Comparison of ENCODE assay signal across 3 cellular contexts in genomic region chr5:65849918-65850317, GRCh38.
DNase-seq lines count a peak whose midpoint lies in the region; ATAC-seq, FAIRE-seq and TF ChIP-seq lines count a peak whose summit lies in the region.
"Not testable (repeated sequence)": the region's sequence is repeated elsewhere in the genome, so short reads cannot be mapped to it uniquely, and the experiment has no call there.

No MANE protein-coding gene starts in this region.

- H4K20me1 ChIP-seq in HepG2 (ENCODE audit: insufficient read depth, low read length): not testable (repeated sequence)

- not testable (repeated sequence) for DNase-seq in activated CD4-positive, alpha-beta T cell treated with anti-CD3 and anti-CD28 coated beads, Interleukin-2, amount 10 ng/mL, durations not matched to agents 24 days and 14 days; progenitor cell of endocrine pancreas (ENCODE audit: low spot score, unreplicated experiment)
- DNase-seq in HepG2 (ENCODE audit: low spot score): peak; percentile 27

- 0% methylated on average over 1 of the region's 1 CpG for WGBS in HepG2 (ENCODE audit: low lambda C conversion rate)

- POLR2A ChIA-PET in HepG2 (lab: Yijun Ruan, JAX): not testable (repeated sequence)

- intact Hi-C loops in activated CD4-positive, alpha-beta T cell treated with anti-CD3 and anti-CD28 coated beads, Interleukin-2, amount 10 ng/mL, durations not matched to agents 24 days and 14 days (cut with micrococcal nuclease); HepG2 (cut with micrococcal nuclease; ENCODE audit: unreplicated experiment): not testable (repeated sequence)

- H3K27me3 Mint-ChIP-seq in activated CD4-positive, alpha-beta T cell treated with anti-CD3 and anti-CD28 coated beads, Interleukin-2, amount 10 ng/mL, durations not matched to agents 24 days and 14 days: peaks cover 21% of the 10 kb centered on the region
- not testable (repeated sequence) for H3K27me3 Mint-ChIP-seq in progenitor cell of endocrine pancreas

- not testable (repeated sequence) for H3K79me2 ChIP-seq in HepG2 (ENCODE audit: insufficient read depth, low read length)

- TF ChIP-seq CTCF in HepG2 (CRISPR knock-in tag; IDR thresholded peaks at IDR 0.05); progenitor cell of endocrine pancreas (IDR thresholded peaks at IDR 0.05; ENCODE audit: unreplicated experiment): not testable (repeated sequence)

- peaks cover 40% of the 10 kb centered on the region for H3K4me1 ChIP-seq in HepG2 (ENCODE audit: insufficient read depth, low read length)

- H3K9ac ChIP-seq in HepG2 (ENCODE audit: insufficient read depth, low read depth, low read length): not testable (repeated sequence)

- ATAC-seq in HepG2: not testable (repeated sequence)

- in situ Hi-C loops in HepG2 (cut with HindIII; ENCODE audit: extremely low pct_ligation_motif_present, low pct_unique_long_range_greater_than_20kb): not testable (repeated sequence)

- H3K27ac Mint-ChIP-seq in activated CD4-positive, alpha-beta T cell treated with anti-CD3 and anti-CD28 coated beads, Interleukin-2, amount 10 ng/mL, durations not matched to agents 24 days and 14 days: peak overlapping the region; percentile 6
- peak overlapping the region; percentile 42 for H3K27ac Mint-ChIP-seq in progenitor cell of endocrine pancreas

- not testable (repeated sequence) for H3K9me3 ChIP-seq in HepG2 (ENCODE audit: low read length)

- not testable (repeated sequence) for H2AFZ ChIP-seq in HepG2 (ENCODE audit: low read length)

- not testable (repeated sequence) for H3K27me3 ChIP-seq in HepG2 (ENCODE audit: control insufficient read depth in 1 of 2, insufficient read depth in 2 of 2, low read length in 2 of 2)

- H3K4me2 ChIP-seq in HepG2 (ENCODE audit: low read depth, low read length): not testable (repeated sequence)

- not testable (repeated sequence) for TF ChIP-seq RAD21 in HepG2 (CRISPR knock-in tag; IDR thresholded peaks at IDR 0.05)

- FAIRE-seq in HepG2 (lab: Jason Lieb, UNC): not testable (repeated sequence)

- TF ChIP-seq EP300 in HepG2 (IDR thresholded peaks at IDR 0.05; ENCODE audit: low read depth in 2 of 2, low read length in 2 of 2); HepG2 (CRISPR knock-in tag; IDR thresholded peaks at IDR 0.05; ENCODE audit: borderline replicate concordance): not testable (repeated sequence)

- TF ChIP-seq POLR2A in HepG2 (IDR thresholded peaks at IDR 0.05; ENCODE audit: insufficient read depth in 1 of 2, low read depth in 2 of 2, low read length in 2 of 2): not testable (repeated sequence)

- not testable (repeated sequence) for H3K36me3 Mint-ChIP-seq in activated CD4-positive, alpha-beta T cell treated with anti-CD3 and anti-CD28 coated beads, Interleukin-2, amount 10 ng/mL, durations not matched to agents 24 days and 14 days (ENCODE audit: low read depth); progenitor cell of endocrine pancreas (ENCODE audit: insufficient read depth)

- H3K4me3 Mint-ChIP-seq in activated CD4-positive, alpha-beta T cell treated with anti-CD3 and anti-CD28 coated beads, Interleukin-2, amount 10 ng/mL, durations not matched to agents 24 days and 14 days; progenitor cell of endocrine pancreas (ENCODE audit: low read depth): not testable (repeated sequence)

- not testable (repeated sequence) for H3K36me3 ChIP-seq in HepG2 (replicated peaks in 1 of 2; ENCODE audit: control insufficient read depth in 1 of 2, insufficient read depth in 2 of 2, low read length in 2 of 2)

- CTCF ChIA-PET in HepG2 (lab: Yijun Ruan, JAX; ENCODE audit: low intra/inter-chr PET ratio, low total read pairs): not testable (repeated sequence)

- H3K4me3 ChIP-seq in HepG2 (replicated peaks in 1 of 3; ENCODE audit: insufficient read depth in 1 of 3, low read depth in 2 of 3, low read length in 3 of 3): not testable (repeated sequence)

- BruUV-seq in HepG2 (replicated peaks; lab: Mats Ljungman, UMichigan): not testable (repeated sequence)

- H3K9me3 Mint-ChIP-seq in activated CD4-positive, alpha-beta T cell treated with anti-CD3 and anti-CD28 coated beads, Interleukin-2, amount 10 ng/mL, durations not matched to agents 24 days and 14 days: peaks cover 32% of the 10 kb centered on the region
- H3K9me3 Mint-ChIP-seq in progenitor cell of endocrine pancreas (ENCODE audit: low read depth): peaks cover 18% of the 10 kb centered on the region

- H3K4me1 Mint-ChIP-seq in activated CD4-positive, alpha-beta T cell treated with anti-CD3 and anti-CD28 coated beads, Interleukin-2, amount 10 ng/mL, durations not matched to agents 24 days and 14 days; progenitor cell of endocrine pancreas (ENCODE audit: low read depth): not testable (repeated sequence)

- H3K27ac ChIP-seq in HepG2 (ENCODE audit: extremely low read length, insufficient read depth, low read length): not testable (repeated sequence)

TF ChIP-seq in HepG2, 621 proteins besides CTCF, POLR2A, EP300 and RAD21:
- TF ChIP-seq FOXA3 (CRISPR knock-in tag; IDR thresholded peaks at IDR 0.05): 0 out of 2 replicates have a peak, but pooled peaks have one; percentile 28
- TF ChIP-seq SOX5 (CRISPR knock-in tag; IDR thresholded peaks at IDR 0.05; ENCODE audit: borderline replicate concordance): peak; percentile 52; the same call in 1 of the 2 replicates
- not testable (repeated sequence) for TF ChIP-seq FOXA1 (IDR thresholded peaks at IDR 0.05); HNF1A (CRISPR knock-in tag; IDR thresholded peaks at IDR 0.05; ENCODE audit: borderline replicate concordance); SOX13 (IDR thresholded peaks at IDR 0.05)
- peak; percentile 46; the same call in 1 of the 2 replicates for TF ChIP-seq FOXA1 (CRISPR knock-in tag; IDR thresholded peaks at IDR 0.05)
- peak; percentile 84; the same call in 1 of the 2 replicates for TF ChIP-seq ZFP90 (CRISPR knock-in tag; IDR thresholded peaks at IDR 0.05; ENCODE audit: borderline replicate concordance)
- 0 out of 2 replicates have a peak, but pooled peaks have one; percentile 29 for TF ChIP-seq HNF1A (IDR thresholded peaks at IDR 0.05; ENCODE audit: low read depth)
- TF ChIP-seq SOX13 (CRISPR knock-in tag; conservative IDR thresholded peaks at IDR 0.05 in 1 of 2, IDR thresholded peaks at IDR 0.05 in 1 of 2): peak in 1 of 2 experiments; percentile 69; a peak in 2 of 4 replicates
